Comparison of ENCODE assay signal across 14 cellular contexts in the genomic region with DNA sequence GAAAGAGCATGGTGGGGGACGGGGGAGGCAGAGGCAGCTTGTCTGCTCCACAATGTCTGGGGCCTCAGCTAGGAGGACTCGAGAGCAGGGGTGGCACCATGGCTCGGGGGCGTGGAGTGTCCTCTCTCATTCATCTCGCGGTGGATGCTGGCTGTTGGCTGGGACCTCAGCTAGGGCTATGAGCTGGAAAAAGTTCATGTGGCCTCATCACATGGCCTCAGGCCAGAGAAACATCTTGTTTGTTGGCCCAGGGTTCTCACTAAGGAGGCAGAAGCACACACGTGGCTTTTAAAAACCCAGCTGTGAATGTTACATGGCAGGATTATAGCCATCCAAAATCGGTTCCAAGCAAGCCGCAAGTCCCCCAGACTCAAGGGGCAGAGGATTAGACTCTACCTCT. TPM values are rescaled to one million over a fixed set of nuclear protein-coding genes. Genes with fewer than 3 reads are reported as not detected.
DNase-seq lines count a peak whose midpoint lies in the region; ATAC-seq, FAIRE-seq and TF ChIP-seq lines count a peak whose summit lies in the region.
"Had no signal": no experiment of that assay in that cellular context is flagged by ENCODE, and none has a peak within 500 bp of the region (broad histone marks: within the 10 kb centered on the region; RNA-seq: fewer than 3 reads in every experiment).

No MANE protein-coding gene starts in this region.

- H3K4me3 ChIP-seq in K562 (no peak overlapping the region), left ventricle myocardium inferior (no peak overlapping the region), sigmoid colon (no peak overlapping the region), esophagus squamous epithelium (no peak overlapping the region)
- H3K4me3 ChIP-seq: HAP-1 had no signal

- H3K27me3 ChIP-seq in K562 (ENCODE audit: control insufficient read depth in 2 of 2, insufficient read depth in 2 of 2, low read length in 2 of 2) = no peaks in the 10 kb centered on the region
- no peaks in the 10 kb centered on the region for H3K27me3 ChIP-seq in left ventricle myocardium inferior (ENCODE audit: low read depth)
- no peaks in the 10 kb centered on the region for H3K27me3 ChIP-seq in sigmoid colon
- H3K27me3 ChIP-seq in esophagus squamous epithelium = no peaks in the 10 kb centered on the region

- no TSS peak for BruUV-seq in K562 (replicated peaks; lab: Mats Ljungman, UMichigan)

- TF ChIP-seq EP300 in K562 (IDR thresholded peaks at IDR 0.05; ENCODE audit: low read length) = no peak
- TF ChIP-seq EP300 in sigmoid colon (IDR thresholded peaks at IDR 0.05) = no peak

- intact Hi-C loops in K562 (cut with micrococcal nuclease) = loop anchor here (10.0 kb wide), 1 partner anchor 389 kb away; the partner anchor contains the start of gene UBE4B
- intact Hi-C loops in left ventricle myocardium inferior (cut with micrococcal nuclease) = no loop called here
- intact Hi-C loops in sigmoid colon (cut with DNase I) = loop anchor here (10.0 kb wide), 1 partner anchor 479 kb away; the partner anchor contains the start of genes LZIC and NMNAT1
- intact Hi-C loops in esophagus squamous epithelium (cut with DNase I) = no loop called here

- no peak overlapping the region; a peak in 1 of 4 replicates for H3K9ac ChIP-seq in K562 (ENCODE audit: insufficient read depth in 1 of 2, low read depth in 2 of 2, low read length in 2 of 2)

- CTCF ChIA-PET in K562 (lab: Yijun Ruan, JAX; ENCODE audit: low intra/inter-chr PET ratio) = no interaction called here
- CTCF ChIA-PET in RWPE1 (lab: Yijun Ruan, JAX) = interaction anchor here (0.8 kb wide), 1 partner anchor 71 kb away, joined by 3 read pairs; no protein-coding TSS in a partner anchor

- H3K36me3 ChIP-seq in K562 (ENCODE audit: control insufficient read depth, insufficient read depth, low read length) = peaks cover 25% of the 10 kb centered on the region; the same call in 2 of the 3 replicates
- peaks cover 22% of the 10 kb centered on the region for H3K36me3 ChIP-seq in left ventricle myocardium inferior
- H3K36me3 ChIP-seq in sigmoid colon = peaks cover 0 to 24% (median 7%) of the 10 kb centered on the region in 4 donors
- H3K36me3 ChIP-seq in esophagus squamous epithelium = peaks cover 13 to 34% (median 14%) of the 10 kb centered on the region in 3 donors

- no peak overlapping the region for H3K27ac ChIP-seq in K562 (ENCODE audit: extremely low read depth, low read depth, low read length)
- H3K27ac ChIP-seq in left ventricle myocardium inferior (replicated peaks) = no peak overlapping the region
- no peak overlapping the region for H3K27ac ChIP-seq in sigmoid colon
- peak overlapping the region in 1 of 4 donors; percentile 38 for H3K27ac ChIP-seq in esophagus squamous epithelium
- no peak overlapping the region for H3K27ac ChIP-seq in RWPE1

- FAIRE-seq in K562 (lab: Jason Lieb, UNC) = no peak
- FAIRE-seq: GM12892 had no signal

- in situ Hi-C loops in K562 (cut with MboI) = no loop called here

- no peak for TF ChIP-seq RAD21 in K562 (CRISPR knock-in tag; conservative IDR thresholded peaks at IDR 0.05 in 1 of 2, IDR thresholded peaks at IDR 0.05 in 1 of 2)

- 50% methylated on average over 9 of the region's 9 CpGs for WGBS in K562 (ENCODE audit: insufficient coverage, low coverage, missing lambda C conversion rate)
- 73 to 84% methylated on average over 9 of the region's 9 CpGs for WGBS in sigmoid colon, 2 donors
- WGBS in esophagus squamous epithelium, 2 donors = 44 to 63% methylated on average over 2 to 9 of the region's 9 CpGs

- no peaks in the 10 kb centered on the region; the same call in 1 of the 2 replicates for H4K20me1 ChIP-seq in K562 (replicated peaks; ENCODE audit: control insufficient read depth, insufficient read depth, low read length)

- H3K9me3 ChIP-seq in K562 (replicated peaks; ENCODE audit: control insufficient read depth, insufficient read depth, low read depth, low read length) = no peaks in the 10 kb centered on the region
- H3K9me3 ChIP-seq in left ventricle myocardium inferior (replicated peaks) = no peaks in the 10 kb centered on the region
- no peaks in the 10 kb centered on the region for H3K9me3 ChIP-seq in sigmoid colon
- no peaks in the 10 kb centered on the region for H3K9me3 ChIP-seq in esophagus squamous epithelium
- H3K9me3 ChIP-seq: HAP-1 had no signal

- no peaks in the 10 kb centered on the region for H3K9me1 ChIP-seq in K562 (ENCODE audit: control insufficient read depth, insufficient read depth, low read length)

- no peaks in the 10 kb centered on the region for H3K79me2 ChIP-seq in K562 (ENCODE audit: control insufficient read depth, insufficient read depth, low read length)

- TF ChIP-seq POLR2A in K562 (conservative IDR thresholded peaks at IDR 0.05) (no peak), sigmoid colon (IDR thresholded peaks at IDR 0.05) (no peak), esophagus squamous epithelium (IDR thresholded peaks at IDR 0.05) (no peak)

- TF ChIP-seq CTCF in K562 (IDR thresholded peaks at IDR 0.05 in 2 of 3, conservative IDR thresholded peaks at IDR 0.05 in 1 of 3; ENCODE audit: insufficient read depth in 2 of 3, low read depth in 1 of 3, low read length in 3 of 3) (0 out of 6 replicates have a peak, but pooled peaks of 1 of the 3 experiments have one; percentile 6), left ventricle myocardium inferior (IDR thresholded peaks at IDR 0.05; ENCODE audit: borderline replicate concordance) (no peak), sigmoid colon (IDR thresholded peaks at IDR 0.05) (no peak), esophagus squamous epithelium (IDR thresholded peaks at IDR 0.05) (no peak), RWPE1 (conservative IDR thresholded peaks at IDR 0.05; ENCODE audit: low read depth) (no peak)

- POLR2A ChIA-PET in K562 (lab: Yijun Ruan, JAX) = interaction anchor here (0.6 to 1.5 kb wide), 4 partner anchors 9 to 68 kb away, joined by 3 to 6 read pairs (median 3); partner anchors contain the start of gene PGD
- POLR2A ChIA-PET in RWPE1 (lab: Yijun Ruan, JAX; ENCODE audit: low non-redundant PET) = no interaction called here

- DNase-seq in DMS 273 (lab: John Stamatoyannopoulos, UW; ENCODE audit: unreplicated experiment) (peak; percentile 41), DMS 273 treated with DMSO at 0.1 percent for 48 hours (lab: John Stamatoyannopoulos, UW) (no peak), K562 (ENCODE audit: extremely low read depth in 1 of 4, low spot score in 3 of 4) (peak in 1 of 4 experiments; percentile 28), left ventricle myocardium inferior (peak; percentile 45), sigmoid colon (peak; percentile 77), DMS79 (lab: John Stamatoyannopoulos, UW) (no peak), esophagus squamous epithelium (lab: John Stamatoyannopoulos, UW) (no peak), RWPE1 (ENCODE audit: low spot score) (no peak)
- DNase-seq: activated CD8-positive, alpha-beta memory T cell treated with anti-CD3 and anti-CD28 coated beads for 24 hours; activated naive CD8-positive, alpha-beta T cell treated with anti-CD3 and anti-CD28 coated beads for 36 hours; NCI-H2029 had no signal

- peak; percentile 42 for ATAC-seq in K562

- 0 out of 2 replicates have a peak overlapping the region, but pooled peaks have one; percentile 14 for H2AFZ ChIP-seq in K562 (ENCODE audit: low read depth, low read length)

- H3K4me1 ChIP-seq in K562 (replicated peaks in 1 of 2; ENCODE audit: control insufficient read depth in 2 of 2, insufficient read depth in 2 of 2, low read length in 2 of 2) (peaks cover 0 to 5% of the 10 kb centered on the region in 2 experiments; a peak in 3 of 5 replicates), left ventricle myocardium inferior (no peaks in the 10 kb centered on the region), sigmoid colon (peaks cover 0 to 4% (median 0%) of the 10 kb centered on the region in 4 donors), esophagus squamous epithelium (peaks cover 4 to 48% (median 8%) of the 10 kb centered on the region in 3 donors)

- no peak overlapping the region for H3K4me2 ChIP-seq in K562 (ENCODE audit: insufficient read depth, low read length)

RNA-seq across cellular contexts. Expression of gene CENPS, which starts 6.2 kb away (rescaled TPM):
- total RNA-seq in K562 (2011; cell fraction: chromatin; rRNA removed; ENCODE audit: low replicate concordance) = 7.7 and 8.5 TPM in 2 replicates
- total RNA-seq in K562 (2011; cell fraction: nucleolus; rRNA removed) = 5.1 and 5.8 TPM in 2 replicates
- 6.0 and 8.2 TPM in 2 replicates for total RNA-seq in K562 (2011; cell fraction: nucleoplasm; rRNA removed)
- total RNA-seq in K562 (2014; rRNA removed) (21.7 and 24.0 TPM in 2 replicates), K562 (2014; rRNA removed; fragmentation: Illumina TruSeq; extraction: Trizol) (31.8 and 33.4 TPM in 2 replicates), K562 (2015; rRNA removed; fragmentation: Illumina TruSeq; extraction: Trizol) (26.7 and 31.3 TPM in 2 replicates), K562 (2021) (27.1 and 28.9 TPM in 2 replicates), left ventricle myocardium inferior (6.1 TPM), sigmoid colon (10 to 100 TPM in 2 of 4 donors, 1 to 10 TPM in 2; 2.8 to 15.0 (median 10.7) TPM), esophagus squamous epithelium (10 to 100 TPM in 1 of 4 donors, 1 to 10 TPM in 3; 5.6 to 15.7 (median 6.1) TPM)
- polyA plus RNA-seq in K562 (2011; rRNA removed) (12.6 and 14.0 TPM in 2 replicates), K562 (2014; fragmentation: Illumina TruSeq; extraction: Trizol) (26.0 and 26.3 TPM in 2 replicates), K562 (2014; fragmentation: Nextera tagmentation; extraction: Ambion mirVana) (10 to 100 TPM; 10.2 to 16.4 TPM), K562 (2014; rRNA removed) (20.5 and 36.0 TPM in 2 replicates), sigmoid colon (10 to 100 TPM; 16.8 to 22.2 (median 20.1) TPM)
- polyA plus RNA-seq in K562 (2011; cell fraction: cytosol; rRNA removed) = 9.0 and 12.0 TPM in 2 replicates
- polyA plus RNA-seq in K562 (2011; cell fraction: nucleus; rRNA removed) = 4.9 and 6.3 TPM in 2 replicates
- 29.5 and 36.6 TPM in 2 replicates for polyA plus RNA-seq in K562 (2012)
- 4.9 and 5.4 TPM in 2 replicates for polyA minus RNA-seq in K562 (2011; rRNA and poly(A)+ RNA removed)
- 2.4 and 4.5 TPM in 2 replicates for polyA minus RNA-seq in K562 (2011; cell fraction: cytosol; rRNA and poly(A)+ RNA removed)
- 3.0 and 6.7 TPM in 2 replicates for polyA minus RNA-seq in K562 (2011; cell fraction: nucleus; rRNA and poly(A)+ RNA removed)

RNA-seq across cellular contexts. Expression of gene PGD, which starts 25.2 kb away (rescaled TPM):
- total RNA-seq in K562 (2011; cell fraction: chromatin; rRNA removed; ENCODE audit: low replicate concordance) = 148 and 225 TPM in 2 replicates
- 169 and 177 TPM in 2 replicates for total RNA-seq in K562 (2011; cell fraction: nucleolus; rRNA removed)
- total RNA-seq in K562 (2011; cell fraction: nucleoplasm; rRNA removed) = 160 and 163 TPM in 2 replicates
- total RNA-seq in K562 (2014; rRNA removed) (239 and 254 TPM in 2 replicates), K562 (2014; rRNA removed; fragmentation: Illumina TruSeq; extraction: Trizol) (152 and 177 TPM in 2 replicates), K562 (2015; rRNA removed; fragmentation: Illumina TruSeq; extraction: Trizol) (191 and 200 TPM in 2 replicates), K562 (2021) (339 and 353 TPM in 2 replicates), left ventricle myocardium inferior (34.2 TPM), sigmoid colon (10 to 100 TPM; 30.6 to 44.2 (median 36.9) TPM), esophagus squamous epithelium (1,000 to 10,000 TPM in 1 of 4 donors, 100 to 1,000 TPM in 3; 396 to 1,138 (median 704) TPM)
- polyA plus RNA-seq in K562 (2011; rRNA removed) (185 and 229 TPM in 2 replicates), K562 (2014; fragmentation: Illumina TruSeq; extraction: Trizol) (402 and 513 TPM in 2 replicates), K562 (2014; fragmentation: Nextera tagmentation; extraction: Ambion mirVana) (100 to 1,000 TPM; 292 to 542 TPM), K562 (2014; rRNA removed) (257 and 270 TPM in 2 replicates), sigmoid colon (100 to 1,000 TPM in 1 of 3 donors, 10 to 100 TPM in 2; 69.7 to 115 (median 71.0) TPM)
- polyA plus RNA-seq in K562 (2011; cell fraction: cytosol; rRNA removed) = 256 and 298 TPM in 2 replicates
- polyA plus RNA-seq in K562 (2011; cell fraction: nucleus; rRNA removed) = 137 and 184 TPM in 2 replicates
- polyA plus RNA-seq in K562 (2012) = 387 and 522 TPM in 2 replicates
- 230 and 264 TPM in 2 replicates for polyA minus RNA-seq in K562 (2011; rRNA and poly(A)+ RNA removed)
- 167 and 254 TPM in 2 replicates for polyA minus RNA-seq in K562 (2011; cell fraction: cytosol; rRNA and poly(A)+ RNA removed)
- polyA minus RNA-seq in K562 (2011; cell fraction: nucleus; rRNA and poly(A)+ RNA removed) = 47.3 and 81.1 TPM in 2 replicates

RNA-seq across cellular contexts. Expression of gene CORT, which starts 25.8 kb away (rescaled TPM):
- total RNA-seq in K562 (2011; cell fraction: chromatin; rRNA removed; ENCODE audit: low replicate concordance) = 0.51 and 1.1 TPM in 2 replicates
- 0.53 and 1.0 TPM in 2 replicates for total RNA-seq in K562 (2011; cell fraction: nucleolus; rRNA removed)
- 1.0 and 1.3 TPM in 2 replicates for total RNA-seq in K562 (2011; cell fraction: nucleoplasm; rRNA removed)
- total RNA-seq in K562 (2014; rRNA removed) (0.29 TPM in 1 of 2 replicates, not detected in the other), K562 (2014; rRNA removed; fragmentation: Illumina TruSeq; extraction: Trizol) (0.11 and 0.19 TPM in 2 replicates), K562 (2015; rRNA removed; fragmentation: Illumina TruSeq; extraction: Trizol) (0.34 and 0.54 TPM in 2 replicates), K562 (2021) (0.51 TPM in 1 of 2 replicates, not detected in the other), left ventricle myocardium inferior (0.19 TPM), sigmoid colon (1 to 10 TPM in 2 of 4 donors, under 1 TPM in 1, not detected in 1; 0.71 to 1.4 (median 1.1) TPM), esophagus squamous epithelium (under 1 TPM in 3 of 4 donors, not detected in 1; 0.38 to 0.83 (median 0.70) TPM)
- polyA plus RNA-seq in K562 (2011; rRNA removed) (not detected in 2 replicates), K562 (2014; fragmentation: Illumina TruSeq; extraction: Trizol) (0.15 TPM in 2 replicates), K562 (2014; fragmentation: Nextera tagmentation; extraction: Ambion mirVana) (not detected), K562 (2014; rRNA removed) (0.08 TPM in 1 of 2 replicates, not detected in the other), sigmoid colon (1 to 10 TPM in 1 of 3 donors, under 1 TPM in 2; 0.42 to 1.2 (median 0.69) TPM)
- not detected in 2 replicates for polyA plus RNA-seq in K562 (2011; cell fraction: cytosol; rRNA removed)
- 0.37 TPM in 1 of 2 replicates, not detected in the other for polyA plus RNA-seq in K562 (2011; cell fraction: nucleus; rRNA removed)
- 0.16 and 0.42 TPM in 2 replicates for polyA plus RNA-seq in K562 (2012)
- not detected in 2 replicates for polyA minus RNA-seq in K562 (2011; rRNA and poly(A)+ RNA removed)
- polyA minus RNA-seq in K562 (2011; cell fraction: cytosol; rRNA and poly(A)+ RNA removed) = not detected in 2 replicates
- polyA minus RNA-seq in K562 (2011; cell fraction: nucleus; rRNA and poly(A)+ RNA removed) = not detected in 2 replicates
- total RNA-seq: activated naive CD8-positive, alpha-beta T cell treated with anti-CD3 and anti-CD28 coated beads for 36 hours; mesenteric fat pad had no signal

RNA-seq across cellular contexts. Expression of gene DFFA, which starts 48.3 kb away (rescaled TPM):
- total RNA-seq in K562 (2011; cell fraction: chromatin; rRNA removed; ENCODE audit: low replicate concordance) = 54.1 and 71.5 TPM in 2 replicates
- total RNA-seq in K562 (2011; cell fraction: nucleolus; rRNA removed) = 37.0 and 45.7 TPM in 2 replicates
- 49.3 and 71.1 TPM in 2 replicates for total RNA-seq in K562 (2011; cell fraction: nucleoplasm; rRNA removed)
- 47.0 and 62.9 TPM in 2 replicates for total RNA-seq in K562 (2014; rRNA removed)
- total RNA-seq in K562 (2014; rRNA removed; fragmentation: Illumina TruSeq; extraction: Trizol) = 66.5 and 67.3 TPM in 2 replicates
- 64.2 and 65.3 TPM in 2 replicates for total RNA-seq in K562 (2015; rRNA removed; fragmentation: Illumina TruSeq; extraction: Trizol)
- total RNA-seq in K562 (2021) = 74.8 and 78.9 TPM in 2 replicates
- polyA plus RNA-seq in K562 (2011; rRNA removed) = 47.1 and 57.7 TPM in 2 replicates
- polyA plus RNA-seq in K562 (2011; cell fraction: cytosol; rRNA removed) = 36.0 and 40.4 TPM in 2 replicates
- polyA plus RNA-seq in K562 (2011; cell fraction: nucleus; rRNA removed) = 17.7 and 20.4 TPM in 2 replicates
- polyA plus RNA-seq in K562 (2012) = 29.9 and 45.7 TPM in 2 replicates
- 53.3 and 54.9 TPM in 2 replicates for polyA plus RNA-seq in K562 (2014; fragmentation: Illumina TruSeq; extraction: Trizol)
- 10 to 100 TPM; 59.2 to 71.7 TPM for polyA plus RNA-seq in K562 (2014; fragmentation: Nextera tagmentation; extraction: Ambion mirVana)
- polyA plus RNA-seq in K562 (2014; rRNA removed) = 39.6 and 44.4 TPM in 2 replicates
- 78.7 and 100.0 TPM in 2 replicates for polyA minus RNA-seq in K562 (2011; rRNA and poly(A)+ RNA removed)
- polyA minus RNA-seq in K562 (2011; cell fraction: cytosol; rRNA and poly(A)+ RNA removed) = 29.8 and 30.1 TPM in 2 replicates
- polyA minus RNA-seq in K562 (2011; cell fraction: nucleus; rRNA and poly(A)+ RNA removed) = 7.7 and 12.9 TPM in 2 replicates
- 28.6 TPM for total RNA-seq in left ventricle myocardium inferior
- 10 to 100 TPM; 16.4 to 22.4 (median 20.3) TPM for total RNA-seq in sigmoid colon
- polyA plus RNA-seq in sigmoid colon = 10 to 100 TPM in 2 of 3 donors, 1 to 10 TPM in 1; 9.6 to 24.6 (median 12.9) TPM
- total RNA-seq in esophagus squamous epithelium = 10 to 100 TPM; 14.9 to 40.4 (median 26.0) TPM

RNA-seq across cellular contexts. Expression of gene PEX14, which starts 50.7 kb away (rescaled TPM):
- total RNA-seq in K562 (2011; cell fraction: chromatin; rRNA removed; ENCODE audit: low replicate concordance) = 22.7 and 32.6 TPM in 2 replicates
- 32.9 and 41.0 TPM in 2 replicates for total RNA-seq in K562 (2011; cell fraction: nucleolus; rRNA removed)
- total RNA-seq in K562 (2011; cell fraction: nucleoplasm; rRNA removed) = 27.9 and 28.1 TPM in 2 replicates
- total RNA-seq in K562 (2014; rRNA removed) = 25.7 and 39.1 TPM in 2 replicates
- 11.6 and 12.8 TPM in 2 replicates for total RNA-seq in K562 (2014; rRNA removed; fragmentation: Illumina TruSeq; extraction: Trizol)
- 20.2 and 22.7 TPM in 2 replicates for total RNA-seq in K562 (2015; rRNA removed; fragmentation: Illumina TruSeq; extraction: Trizol)
- 45.7 and 47.5 TPM in 2 replicates for total RNA-seq in K562 (2021)
- polyA plus RNA-seq in K562 (2011; rRNA removed) = 8.0 and 19.6 TPM in 2 replicates
- 11.8 and 15.9 TPM in 2 replicates for polyA plus RNA-seq in K562 (2011; cell fraction: cytosol; rRNA removed)
- polyA plus RNA-seq in K562 (2011; cell fraction: nucleus; rRNA removed) = 22.9 and 28.2 TPM in 2 replicates
- 37.1 and 37.2 TPM in 2 replicates for polyA plus RNA-seq in K562 (2012)
- polyA plus RNA-seq in K562 (2014; fragmentation: Illumina TruSeq; extraction: Trizol) = 30.2 and 31.2 TPM in 2 replicates
- 1 to 10 TPM; 2.6 to 2.9 TPM for polyA plus RNA-seq in K562 (2014; fragmentation: Nextera tagmentation; extraction: Ambion mirVana)
- 25.5 and 27.2 TPM in 2 replicates for polyA plus RNA-seq in K562 (2014; rRNA removed)
- 6.4 and 7.4 TPM in 2 replicates for polyA minus RNA-seq in K562 (2011; rRNA and poly(A)+ RNA removed)
- polyA minus RNA-seq in K562 (2011; cell fraction: cytosol; rRNA and poly(A)+ RNA removed) = 11.3 and 18.9 TPM in 2 replicates
- polyA minus RNA-seq in K562 (2011; cell fraction: nucleus; rRNA and poly(A)+ RNA removed) = 12.4 and 16.8 TPM in 2 replicates
- total RNA-seq in left ventricle myocardium inferior = 20.8 TPM
- total RNA-seq in sigmoid colon = 10 to 100 TPM; 11.2 to 19.1 (median 16.1) TPM
- polyA plus RNA-seq in sigmoid colon = 10 to 100 TPM in 2 of 3 donors, 1 to 10 TPM in 1; 8.3 to 23.3 (median 10.8) TPM
- total RNA-seq in esophagus squamous epithelium = 10 to 100 TPM in 3 of 4 donors, 1 to 10 TPM in 1; 9.4 to 22.9 (median 15.2) TPM

Comparison
In these comparisons a context has a peak if more than half of its experiments do, and no peak if none do; other contexts are left out.
1. DNase-seq: peak in DMS 273 (single experiment), left ventricle myocardium inferior (single experiment) and sigmoid colon (single experiment); none in DMS 273 treated with DMSO at 0.1 percent for 48 hours (single experiment), DMS79 (single experiment), esophagus squamous epithelium (single experiment) and RWPE1 (single experiment).
2. intact Hi-C loops: an anchor here in K562 (10.0 kb wide) and sigmoid colon (10.0 kb wide); none called in left ventricle myocardium inferior and esophagus squamous epithelium.